ENCODE assay signal across 8 cellular contexts in genomic region chr12:106139422-106140141, GRCh38. TPM values are rescaled to one million over a fixed set of nuclear protein-coding genes. Genes with fewer than 3 reads are reported as not detected.
DNase-seq lines count a peak whose midpoint lies in the region; ATAC-seq and TF ChIP-seq lines count a peak whose summit lies in the region.

No MANE protein-coding gene starts in this region.

- ATAC-seq in left lobe of liver (peak; percentile 76), HG02610 (IDR thresholded peaks at IDR 0.05; ENCODE audit: unreplicated experiment) (no peak)

- peak overlapping the region; percentile 87 for H3K4ac ChIP-seq in H9 (ENCODE audit: low read depth, low read length)

- peaks cover 7% of the 10 kb centered on the region for H3F3A ChIP-seq in PC-9 (ENCODE audit: insufficient read depth, low read depth)

- no peak overlapping the region for H2BK5ac ChIP-seq in H9 (ENCODE audit: insufficient read length, low read length)

- DNase-seq in AG09309 (ENCODE audit: low read depth) = no peak
- DNase-seq in H9 = peak; percentile 95
- DNase-seq in PC-9 = peak; percentile 77 to 90
- DNase-seq in dedifferentiated amniotic fluid mesenchymal stem cell (ENCODE audit: extremely low spot score) = peak; percentile 57
- DNase-seq in left lobe of liver (ENCODE audit: low spot score) = peak; percentile 84
- peak; percentile 26 for DNase-seq in stimulated activated CD4-positive, alpha-beta T cell treated with anti-CD3 and anti-CD28 coated beads, Interleukin-4, amount 100 ng/mL, for 1 hour
- no peak for DNase-seq in NCI-H187 treated with DMSO at 0.1 percent for 48 hours (lab: John Stamatoyannopoulos, UW)

- H4K91ac ChIP-seq in H9 (ENCODE audit: insufficient read length, low read depth, low read length) = peak overlapping the region; percentile 91

- H2BK120ac ChIP-seq in H9 (ENCODE audit: low read depth, low read length, poor library complexity, severe bottlenecking) = no peak overlapping the region

- H3K27ac ChIP-seq in H9 (ENCODE audit: insufficient read length, low read depth, low read length) (no peak overlapping the region), PC-9 (peak overlapping the region; percentile 62)

- no peak overlapping the region for H4K5ac ChIP-seq in H9 (ENCODE audit: insufficient read length, low read depth, low read length)

- H3K27me3 ChIP-seq in H9 (ENCODE audit: insufficient read depth, low read length) (no peaks in the 10 kb centered on the region), PC-9 (ENCODE audit: insufficient read depth, low read depth) (no peaks in the 10 kb centered on the region)

- no CpG with 5 or more reads among the region's 66 CpGs for WGBS in H9 (ENCODE audit: extremely low coverage, insufficient read length, low lambda C conversion rate)

- H3K79me2 ChIP-seq in H9 (ENCODE audit: insufficient read depth, low read length) (peaks cover 11% of the 10 kb centered on the region; the same call in 1 of the 2 replicates), PC-9 (ENCODE audit: low read depth) (peaks cover 71% of the 10 kb centered on the region)

- peaks cover 22% of the 10 kb centered on the region for H3K23me2 ChIP-seq in H9 (ENCODE audit: insufficient read length, low read depth, low read length, poor library complexity, severe bottlenecking)

- H2BK12ac ChIP-seq in H9 (ENCODE audit: insufficient read length, low read depth, low read length) = no peak overlapping the region

- peaks cover 58 to 68% of the 10 kb centered on the region in 2 experiments for H3K4me1 Mint-ChIP-seq in H9

- no TSS peak for BruUV-seq in PC-9 (replicated peaks; lab: Mats Ljungman, UMichigan)

- no peak overlapping the region for H3T11ph ChIP-seq in H9 (ENCODE audit: low read length)

- H3K36me3 Mint-ChIP-seq in H9 (ENCODE audit: insufficient read depth in 1 of 3, low read depth in 3 of 3) = 0 out of 7 replicates have a peak, but pooled peaks cover 0 to 3% (median 0%) of the 10 kb centered on the region in 3 experiments

- POLR2A ChIA-PET in PC-9 (lab: Charles Lee; ENCODE audit: unreplicated experiment) = interaction anchor here (0.6 to 1.0 kb wide), 5 partner anchors 30 to 903 kb away, joined by 3 read pairs; no protein-coding TSS in a partner anchor

- H3K9ac ChIP-seq in H9 (ENCODE audit: extremely low read depth, insufficient read length, low read length) = peak overlapping the region; percentile 74

- H3K36me3 ChIP-seq in PC-9 (ENCODE audit: low read depth) = no peaks in the 10 kb centered on the region

- H3K9me3 ChIP-seq in H9 (ENCODE audit: control insufficient read depth, low read depth, low read length) (no peaks in the 10 kb centered on the region), PC-9 (ENCODE audit: insufficient read depth, low read depth) (no peaks in the 10 kb centered on the region)

- H2BK15ac ChIP-seq in H9 (ENCODE audit: low read depth, low read length) = no peak overlapping the region

- peak overlapping the region; percentile 91 for H3K4me3 ChIP-seq in AG09309 (ENCODE audit: control insufficient read depth, low read depth, low read length)
- peak overlapping the region; percentile 78 for H3K4me3 ChIP-seq in PC-9

- H3K56ac ChIP-seq in H9 (ENCODE audit: insufficient read length, low read depth, low read length) = no peak overlapping the region

- H3K4me1 ChIP-seq in H9 (ENCODE audit: insufficient read depth, low read length) = peaks cover 10% of the 10 kb centered on the region; the same call in 1 of the 2 replicates
- peaks cover 49% of the 10 kb centered on the region for H3K4me1 ChIP-seq in PC-9 (replicated peaks; ENCODE audit: insufficient read depth)

- H3K9me2 ChIP-seq in PC-9 (ENCODE audit: insufficient read depth) = no peaks in the 10 kb centered on the region

- peak overlapping the region; percentile 79 to 82 for H3K4me3 Mint-ChIP-seq in H9

- H3K79me1 ChIP-seq in H9 (ENCODE audit: insufficient read depth, low read depth, low read length, poor library complexity, severe bottlenecking) = no peaks in the 10 kb centered on the region

- CTCF ChIA-PET in PC-9 (lab: Charles Lee) = interaction anchor here (0.7 to 1.6 kb wide), 3 partner anchors 84 to 719 kb away, joined by 3 to 4 read pairs (median 3); no protein-coding TSS in a partner anchor

- no peak overlapping the region for H4K8ac ChIP-seq in H9 (replicated peaks; ENCODE audit: insufficient read length, low read depth, low read length)

- no peak overlapping the region for H3K23ac ChIP-seq in H9 (ENCODE audit: insufficient read length, low read depth, low read length)

- no peak overlapping the region for H2AFZ ChIP-seq in H9 (ENCODE audit: low read length)
- H2AFZ ChIP-seq in PC-9 = peak overlapping the region; percentile 93

- TF ChIP-seq CTCF in AG09309 (IDR thresholded peaks at IDR 0.05; ENCODE audit: control insufficient read depth, insufficient read depth, low read depth, low read length, missing control alignments) (no peak), H9 (conservative IDR thresholded peaks at IDR 0.05) (no peak), PC-9 (conservative IDR thresholded peaks at IDR 0.05) (no peak)

- H3K9me3 Mint-ChIP-seq in H9 = no peaks in the 10 kb centered on the region

- H3K27me3 Mint-ChIP-seq in H9 (ENCODE audit: low read depth) = peaks cover 13% of the 10 kb centered on the region

- H3K4me2 ChIP-seq in H9 (ENCODE audit: insufficient read depth, insufficient read length, low read length) (peak overlapping the region; percentile 55), PC-9 (peak overlapping the region; percentile 80)

- H3K14ac ChIP-seq in H9 (ENCODE audit: insufficient read depth, low read length) = peak overlapping the region; percentile 93

- no peak overlapping the region for H2AK5ac ChIP-seq in H9 (ENCODE audit: insufficient read length, low read length)

- H3K27ac Mint-ChIP-seq in H9 = peak overlapping the region in 2 of 3 experiments; percentile 41 to 69; a peak in 4 of 7 replicates

- H4K20me1 ChIP-seq in H9 (ENCODE audit: control insufficient read depth, insufficient read depth, insufficient read length) (no peaks in the 10 kb centered on the region), PC-9 (ENCODE audit: insufficient read depth) (no peaks in the 10 kb centered on the region)

- intact Hi-C loops in PC-9 (cut with micrococcal nuclease; ENCODE audit: unreplicated experiment) = loop anchor here (5.0 to 10.0 kb wide), 4 partner anchors 68 to 432 kb away; partner anchors contain the start of gene TCP11L2

- peak overlapping the region; percentile 82 for H3K18ac ChIP-seq in H9 (ENCODE audit: insufficient read length, low read depth, low read length)

- no peak overlapping the region for H2BK20ac ChIP-seq in H9 (ENCODE audit: low read depth, low read length, poor library complexity, severe bottlenecking)

RNA-seq across cellular contexts. Expression of gene NUAK1, which starts 0.8 kb away (rescaled TPM):
- 9.5 and 10.1 TPM in 2 replicates for total RNA-seq in H9 (2021)
- total RNA-seq in PC-9 (2021) = 7.9 and 8.3 TPM in 2 replicates
- 3.4 TPM for total RNA-seq in left lobe of liver

Comparison
In these comparisons a context has a peak if more than half of its experiments do, and no peak if none do; other contexts are left out.
1. DNase-seq: peak in H9 (single experiment), PC-9 (2 of 2), dedifferentiated amniotic fluid mesenchymal stem cell (single experiment), left lobe of liver (single experiment) and stimulated activated CD4-positive, alpha-beta T cell treated with anti-CD3 and anti-CD28 coated beads, Interleukin-4, amount 100 ng/mL, for 1 hour (single experiment); none in AG09309 (single experiment) and NCI-H187 treated with DMSO at 0.1 percent for 48 hours (single experiment).